In genomic region chr16:59192551-59193199, GRCh38 we compare ENCODE assay signal across 9 cellular contexts.
DNase-seq lines count a peak whose midpoint lies in the region; ATAC-seq, FAIRE-seq and TF ChIP-seq lines count a peak whose summit lies in the region.
"Had no signal": no experiment of that assay in that cellular context is flagged by ENCODE, and none has a peak within 500 bp of the region (broad histone marks: within the 10 kb centered on the region; RNA-seq: fewer than 3 reads in every experiment).

No MANE protein-coding gene starts in this region.

- H3K9ac ChIP-seq in liver (ENCODE audit: low read depth in 1 of 2, low read length in 2 of 2) = no peak overlapping the region

- H3K4me1 ChIP-seq in liver (ENCODE audit: control insufficient read depth in 4 of 4, insufficient read depth in 4 of 4, low read length in 3 of 4) (no peaks in the 10 kb centered on the region), ascending aorta (no peaks in the 10 kb centered on the region), spleen (no peaks in the 10 kb centered on the region)

- TF ChIP-seq CTCF in liver (IDR thresholded peaks at IDR 0.05; ENCODE audit: low read depth, low read length, missing input control) (peak; percentile 54), ascending aorta (IDR thresholded peaks at IDR 0.05) (peak in 1 of 3 experiments; percentile 21), spleen (IDR thresholded peaks at IDR 0.05 in 8 of 11, conservative IDR thresholded peaks at IDR 0.05 in 3 of 11) (peak in 5 of 11 experiments; percentile 28 to 53 (median 31))

- DNase-seq in DMS 273 (lab: John Stamatoyannopoulos, UW; ENCODE audit: unreplicated experiment) (peak; percentile 65), DMS 273 treated with DMSO at 0.1 percent for 48 hours (lab: John Stamatoyannopoulos, UW) (no peak), SW480 (ENCODE audit: low spot score) (peak; percentile 4), ascending aorta (ENCODE audit: low spot score in 2 of 2) (no peak), spleen (no peak), GM19239 (ENCODE audit: insufficient read length, low spot score) (no peak)

- ATAC-seq in HG03097 (IDR thresholded peaks at IDR 0.05; ENCODE audit: low FRiP score, unreplicated experiment) = peak; percentile 50

- H3K9me3 ChIP-seq in liver (ENCODE audit: control insufficient read depth in 4 of 4, low read length in 3 of 4) = no peaks in the 10 kb centered on the region
- H3K9me3 ChIP-seq in ascending aorta = no peaks in the 10 kb centered on the region
- no peaks in the 10 kb centered on the region for H3K9me3 ChIP-seq in spleen

- H3K27ac ChIP-seq in liver (ENCODE audit: low read depth in 1 of 2, low read length in 2 of 2) = no peak overlapping the region
- no peak overlapping the region for H3K27ac ChIP-seq in ascending aorta
- H3K27ac ChIP-seq in spleen = no peak overlapping the region

- H3K27me3 ChIP-seq in liver (ENCODE audit: control insufficient read depth in 4 of 4, insufficient read depth in 4 of 4, low read length in 3 of 4) = no peaks in the 10 kb centered on the region
- H3K27me3 ChIP-seq in ascending aorta = no peaks in the 10 kb centered on the region
- no peaks in the 10 kb centered on the region for H3K27me3 ChIP-seq in spleen (replicated peaks in 1 of 7)

- intact Hi-C loops in ascending aorta (cut with DNase I) = no loop called here
- intact Hi-C loops in spleen (cut with DNase I; ENCODE audit: low total_unique reads) = no loop called here

- no peak overlapping the region for H3K4me3 ChIP-seq in liver (ENCODE audit: low read depth in 1 of 3, low read length in 3 of 3)
- no peak overlapping the region for H3K4me3 ChIP-seq in ascending aorta
- H3K4me3 ChIP-seq in spleen = no peak overlapping the region

- TF ChIP-seq POLR2A in spleen (IDR thresholded peaks at IDR 0.05) = no peak

- TF ChIP-seq RAD21 in liver (IDR thresholded peaks at IDR 0.05) = peak; percentile 60 to 81

- 39% methylated on average over 6 of the region's 6 CpGs for WGBS in liver
- WGBS in spleen, 5 donors = 47 to 69% (median 60%) methylated on average over 5 to 6 of the region's 6 CpGs

- no peak for FAIRE-seq in GM19239 (lab: Jason Lieb, UNC)
- FAIRE-seq: A204.1 had no signal

- H3K36me3 ChIP-seq in liver (ENCODE audit: control insufficient read depth in 4 of 4, insufficient read depth in 3 of 4, low read depth in 1 of 4, low read length in 3 of 4) (no peaks in the 10 kb centered on the region), ascending aorta (no peaks in the 10 kb centered on the region), spleen (no peaks in the 10 kb centered on the region)

TF ChIP-seq in liver, 16 proteins besides CTCF, POLR2A, EP300 and RAD21:
- TF ChIP-seq NR2F2 (IDR thresholded peaks at IDR 0.05) (no peak), FOXA1 (IDR thresholded peaks at IDR 0.05) (no peak), SP1 (IDR thresholded peaks at IDR 0.05) (no peak), GABPA (IDR thresholded peaks at IDR 0.05 in 1 of 2, conservative IDR thresholded peaks at IDR 0.05 in 1 of 2) (no peak), JUND (IDR thresholded peaks at IDR 0.05) (no peak), HNF4G (IDR thresholded peaks at IDR 0.05) (no peak), TAF1 (conservative IDR thresholded peaks at IDR 0.05) (no peak), ATF3 (IDR thresholded peaks at IDR 0.05) (no peak)

Comparison
In these comparisons a context has a peak if more than half of its experiments do, and no peak if none do; other contexts are left out.
1. DNase-seq: peak in DMS 273 (single experiment) and SW480 (single experiment); none in DMS 273 treated with DMSO at 0.1 percent for 48 hours (single experiment), ascending aorta (0 of 2), spleen (single experiment) and GM19239 (single experiment).